In genomic region chr22:19597399-19597735, GRCh38 we compare ENCODE assay signal across 10 cellular contexts.
DNase-seq lines count a peak whose midpoint lies in the region; ATAC-seq and TF ChIP-seq lines count a peak whose summit lies in the region.
"Had no signal": no experiment of that assay in that cellular context is flagged by ENCODE, and none has a peak within 500 bp of the region (broad histone marks: within the 10 kb centered on the region; RNA-seq: fewer than 3 reads in every experiment).

No MANE protein-coding gene starts in this region.

- intact Hi-C loops in esophagus squamous epithelium (cut with DNase I): no loop called here

- peak overlapping the region; percentile 58 for H3K4me3 Mint-ChIP-seq in activated CD8-positive, alpha-beta T cell treated with anti-CD3 and anti-CD28 coated beads, Interleukin-2, amount 10 ng/mL, durations not matched to agents 7 days and 5 days

- DNase-seq in stimulated activated CD8-positive, alpha-beta memory T cell treated with anti-CD3 and anti-CD28 coated beads, Interleukin-12 subunit alpha, Interleukin-12 subunit beta, amount 100 ng/mL, for 1 hour (ENCODE audit: low read depth): peak; percentile 20
- no peak for DNase-seq in stimulated activated CD8-positive, alpha-beta memory T cell treated with anti-CD3 and anti-CD28 coated beads, Interleukin-4, amount 100 ng/mL, for 48 hours
- peak; percentile 70 for DNase-seq in activated CD8-positive, alpha-beta T cell treated with anti-CD3 and anti-CD28 coated beads, Interleukin-2, amount 10 ng/mL, durations not matched to agents 7 days and 5 days
- DNase-seq in esophagus squamous epithelium (lab: John Stamatoyannopoulos, UW): no peak
- DNase-seq in NCI-H2029 treated with DMSO at 0.1 percent for 48 hours (lab: John Stamatoyannopoulos, UW): no peak
- DNase-seq in HuH-7 (ENCODE audit: low spot score): no peak
- DNase-seq: NCI-H2081 treated with DMSO at 0.1 percent for 48 hours, right cardiac atrium had no signal

- peak overlapping the region in 3 of 4 donors; percentile 48 to 73 (median 66) for H3K27ac ChIP-seq in esophagus squamous epithelium

- H3K27me3 Mint-ChIP-seq in activated CD8-positive, alpha-beta T cell treated with anti-CD3 and anti-CD28 coated beads, Interleukin-2, amount 10 ng/mL, durations not matched to agents 7 days and 5 days (ENCODE audit: low read depth): peaks cover 3% of the 10 kb centered on the region

- no peak overlapping the region for H3K4me3 ChIP-seq in esophagus squamous epithelium

- H3K27ac Mint-ChIP-seq in activated CD8-positive, alpha-beta T cell treated with anti-CD3 and anti-CD28 coated beads, Interleukin-2, amount 10 ng/mL, durations not matched to agents 7 days and 5 days: peak overlapping the region; percentile 89

- TF ChIP-seq CTCF in esophagus squamous epithelium (IDR thresholded peaks at IDR 0.05): no peak

- CTCF ChIA-PET in activated CD8-positive, alpha-beta T cell treated with anti-CD3 and anti-CD28 coated beads, Interleukin-2, amount 10 ng/mL, durations not matched to agents 7 days and 5 days (lab: Charles Lee): interaction anchor here (2.9 kb wide), 1 partner anchor 33 kb away, joined by 12 read pairs; no protein-coding TSS in a partner anchor

- POLR2A ChIA-PET in activated CD8-positive, alpha-beta T cell treated with anti-CD3 and anti-CD28 coated beads, Interleukin-2, amount 10 ng/mL, durations not matched to agents 7 days and 5 days (lab: Charles Lee): interaction anchor here (1.3 kb wide), 1 partner anchor 165 kb away, joined by 4 read pairs; the partner anchor contains the start of gene HIRA

- ATAC-seq in activated CD8-positive, alpha-beta T cell treated with anti-CD3 and anti-CD28 coated beads, Interleukin-2, amount 10 ng/mL, durations not matched to agents 7 days and 5 days: peak; percentile 94
- no peak for ATAC-seq in GM18907 (IDR thresholded peaks at IDR 0.05; ENCODE audit: unreplicated experiment)
- no peak for ATAC-seq in GM19351 (IDR thresholded peaks at IDR 0.05; ENCODE audit: unreplicated experiment)

- H3K36me3 ChIP-seq in esophagus squamous epithelium: no peaks in the 10 kb centered on the region

- WGBS in esophagus squamous epithelium, 2 donors: 65 to 69% methylated on average over 7 of the region's 7 CpGs

- peaks cover 33% of the 10 kb centered on the region for H3K4me1 Mint-ChIP-seq in activated CD8-positive, alpha-beta T cell treated with anti-CD3 and anti-CD28 coated beads, Interleukin-2, amount 10 ng/mL, durations not matched to agents 7 days and 5 days (ENCODE audit: low read depth)

- no peak for TF ChIP-seq POLR2A in esophagus squamous epithelium (IDR thresholded peaks at IDR 0.05)

- H3K9me3 Mint-ChIP-seq in activated CD8-positive, alpha-beta T cell treated with anti-CD3 and anti-CD28 coated beads, Interleukin-2, amount 10 ng/mL, durations not matched to agents 7 days and 5 days (ENCODE audit: insufficient read depth): no peaks in the 10 kb centered on the region

- no peaks in the 10 kb centered on the region for H3K36me3 Mint-ChIP-seq in activated CD8-positive, alpha-beta T cell treated with anti-CD3 and anti-CD28 coated beads, Interleukin-2, amount 10 ng/mL, durations not matched to agents 7 days and 5 days (ENCODE audit: low read depth)

- H3K27me3 ChIP-seq in esophagus squamous epithelium: peaks cover 0 to 11% (median 0%) of the 10 kb centered on the region in 4 donors

- H3K4me1 ChIP-seq in esophagus squamous epithelium: peaks cover 4 to 21% (median 12%) of the 10 kb centered on the region in 3 donors

- no peaks in the 10 kb centered on the region for H3K9me3 ChIP-seq in esophagus squamous epithelium

Comparison
In these comparisons a context has a peak if more than half of its experiments do, and no peak if none do; other contexts are left out.
1. DNase-seq: peak in stimulated activated CD8-positive, alpha-beta memory T cell treated with anti-CD3 and anti-CD28 coated beads, Interleukin-12 subunit alpha, Interleukin-12 subunit beta, amount 100 ng/mL, for 1 hour (single experiment) and activated CD8-positive, alpha-beta T cell treated with anti-CD3 and anti-CD28 coated beads, Interleukin-2, amount 10 ng/mL, durations not matched to agents 7 days and 5 days (single experiment); none in stimulated activated CD8-positive, alpha-beta memory T cell treated with anti-CD3 and anti-CD28 coated beads, Interleukin-4, amount 100 ng/mL, for 48 hours (single experiment), esophagus squamous epithelium (single experiment), NCI-H2029 treated with DMSO at 0.1 percent for 48 hours (single experiment) and HuH-7 (single experiment).